1 cellular context compared by ENCODE assay signal in the genomic region with DNA sequence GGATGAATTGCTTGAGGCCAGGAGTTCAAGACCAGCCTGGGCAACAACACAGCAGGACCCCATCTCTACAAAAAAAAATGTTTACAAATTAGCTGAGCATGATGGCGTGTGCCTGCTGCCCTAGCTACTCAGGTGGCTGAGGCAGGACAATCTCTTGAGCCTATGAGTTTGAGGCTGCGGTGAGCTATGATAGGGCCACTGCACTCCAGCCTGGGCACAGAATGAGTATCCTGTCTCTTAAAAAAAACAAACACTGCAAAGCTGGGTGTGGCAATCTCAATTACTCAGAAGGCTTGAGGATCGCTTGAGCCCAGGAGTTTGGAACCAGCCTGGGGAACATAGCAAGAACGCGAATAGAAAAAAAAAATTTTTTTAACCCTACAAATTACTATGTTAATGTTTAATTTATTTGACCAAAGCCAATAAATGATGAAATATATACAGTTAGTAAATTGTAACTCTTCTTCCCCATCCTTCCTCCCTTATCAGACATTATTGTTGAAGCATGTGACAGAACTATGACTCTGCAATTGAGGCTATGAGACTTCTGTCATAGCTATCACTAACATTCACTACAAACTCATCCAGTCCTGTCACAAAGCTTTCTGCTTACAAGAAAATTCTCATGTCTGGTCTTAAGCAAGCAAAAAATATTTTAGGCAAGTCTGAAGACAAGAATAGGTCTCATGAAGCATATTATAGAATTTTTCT.
A peak's percentile ranks its signal among the peaks of the same experiment; 100 is the strongest.
TF ChIP-seq lines count a peak whose summit lies in the region.

No MANE protein-coding gene starts in this region.

TF ChIP-seq in K562, 482 proteins besides CTCF, POLR2A, EP300 and RAD21 (continues in another document):
- peak; percentile 34; the same call in 1 of the 2 replicates for TF ChIP-seq EP400 (IDR thresholded peaks at IDR 0.05)
- TF ChIP-seq STAT5B (CRISPR knock-in tag; IDR thresholded peaks at IDR 0.05): no peak
- 0 out of 2 replicates have a peak, but pooled peaks have one; percentile 34 for TF ChIP-seq CEBPB (tag; IDR thresholded peaks at IDR 0.05)
- peak; percentile 29; the same call in 1 of the 2 replicates for TF ChIP-seq JUND (IDR thresholded peaks at IDR 0.05; ENCODE audit: borderline replicate concordance, low read depth, low read length)
- TF ChIP-seq JUND (tag; IDR thresholded peaks at IDR 0.05; ENCODE audit: borderline replicate concordance, low read depth, low read length): no peak; the same call in 2 of the 3 replicates
- TF ChIP-seq, protein P1, sequence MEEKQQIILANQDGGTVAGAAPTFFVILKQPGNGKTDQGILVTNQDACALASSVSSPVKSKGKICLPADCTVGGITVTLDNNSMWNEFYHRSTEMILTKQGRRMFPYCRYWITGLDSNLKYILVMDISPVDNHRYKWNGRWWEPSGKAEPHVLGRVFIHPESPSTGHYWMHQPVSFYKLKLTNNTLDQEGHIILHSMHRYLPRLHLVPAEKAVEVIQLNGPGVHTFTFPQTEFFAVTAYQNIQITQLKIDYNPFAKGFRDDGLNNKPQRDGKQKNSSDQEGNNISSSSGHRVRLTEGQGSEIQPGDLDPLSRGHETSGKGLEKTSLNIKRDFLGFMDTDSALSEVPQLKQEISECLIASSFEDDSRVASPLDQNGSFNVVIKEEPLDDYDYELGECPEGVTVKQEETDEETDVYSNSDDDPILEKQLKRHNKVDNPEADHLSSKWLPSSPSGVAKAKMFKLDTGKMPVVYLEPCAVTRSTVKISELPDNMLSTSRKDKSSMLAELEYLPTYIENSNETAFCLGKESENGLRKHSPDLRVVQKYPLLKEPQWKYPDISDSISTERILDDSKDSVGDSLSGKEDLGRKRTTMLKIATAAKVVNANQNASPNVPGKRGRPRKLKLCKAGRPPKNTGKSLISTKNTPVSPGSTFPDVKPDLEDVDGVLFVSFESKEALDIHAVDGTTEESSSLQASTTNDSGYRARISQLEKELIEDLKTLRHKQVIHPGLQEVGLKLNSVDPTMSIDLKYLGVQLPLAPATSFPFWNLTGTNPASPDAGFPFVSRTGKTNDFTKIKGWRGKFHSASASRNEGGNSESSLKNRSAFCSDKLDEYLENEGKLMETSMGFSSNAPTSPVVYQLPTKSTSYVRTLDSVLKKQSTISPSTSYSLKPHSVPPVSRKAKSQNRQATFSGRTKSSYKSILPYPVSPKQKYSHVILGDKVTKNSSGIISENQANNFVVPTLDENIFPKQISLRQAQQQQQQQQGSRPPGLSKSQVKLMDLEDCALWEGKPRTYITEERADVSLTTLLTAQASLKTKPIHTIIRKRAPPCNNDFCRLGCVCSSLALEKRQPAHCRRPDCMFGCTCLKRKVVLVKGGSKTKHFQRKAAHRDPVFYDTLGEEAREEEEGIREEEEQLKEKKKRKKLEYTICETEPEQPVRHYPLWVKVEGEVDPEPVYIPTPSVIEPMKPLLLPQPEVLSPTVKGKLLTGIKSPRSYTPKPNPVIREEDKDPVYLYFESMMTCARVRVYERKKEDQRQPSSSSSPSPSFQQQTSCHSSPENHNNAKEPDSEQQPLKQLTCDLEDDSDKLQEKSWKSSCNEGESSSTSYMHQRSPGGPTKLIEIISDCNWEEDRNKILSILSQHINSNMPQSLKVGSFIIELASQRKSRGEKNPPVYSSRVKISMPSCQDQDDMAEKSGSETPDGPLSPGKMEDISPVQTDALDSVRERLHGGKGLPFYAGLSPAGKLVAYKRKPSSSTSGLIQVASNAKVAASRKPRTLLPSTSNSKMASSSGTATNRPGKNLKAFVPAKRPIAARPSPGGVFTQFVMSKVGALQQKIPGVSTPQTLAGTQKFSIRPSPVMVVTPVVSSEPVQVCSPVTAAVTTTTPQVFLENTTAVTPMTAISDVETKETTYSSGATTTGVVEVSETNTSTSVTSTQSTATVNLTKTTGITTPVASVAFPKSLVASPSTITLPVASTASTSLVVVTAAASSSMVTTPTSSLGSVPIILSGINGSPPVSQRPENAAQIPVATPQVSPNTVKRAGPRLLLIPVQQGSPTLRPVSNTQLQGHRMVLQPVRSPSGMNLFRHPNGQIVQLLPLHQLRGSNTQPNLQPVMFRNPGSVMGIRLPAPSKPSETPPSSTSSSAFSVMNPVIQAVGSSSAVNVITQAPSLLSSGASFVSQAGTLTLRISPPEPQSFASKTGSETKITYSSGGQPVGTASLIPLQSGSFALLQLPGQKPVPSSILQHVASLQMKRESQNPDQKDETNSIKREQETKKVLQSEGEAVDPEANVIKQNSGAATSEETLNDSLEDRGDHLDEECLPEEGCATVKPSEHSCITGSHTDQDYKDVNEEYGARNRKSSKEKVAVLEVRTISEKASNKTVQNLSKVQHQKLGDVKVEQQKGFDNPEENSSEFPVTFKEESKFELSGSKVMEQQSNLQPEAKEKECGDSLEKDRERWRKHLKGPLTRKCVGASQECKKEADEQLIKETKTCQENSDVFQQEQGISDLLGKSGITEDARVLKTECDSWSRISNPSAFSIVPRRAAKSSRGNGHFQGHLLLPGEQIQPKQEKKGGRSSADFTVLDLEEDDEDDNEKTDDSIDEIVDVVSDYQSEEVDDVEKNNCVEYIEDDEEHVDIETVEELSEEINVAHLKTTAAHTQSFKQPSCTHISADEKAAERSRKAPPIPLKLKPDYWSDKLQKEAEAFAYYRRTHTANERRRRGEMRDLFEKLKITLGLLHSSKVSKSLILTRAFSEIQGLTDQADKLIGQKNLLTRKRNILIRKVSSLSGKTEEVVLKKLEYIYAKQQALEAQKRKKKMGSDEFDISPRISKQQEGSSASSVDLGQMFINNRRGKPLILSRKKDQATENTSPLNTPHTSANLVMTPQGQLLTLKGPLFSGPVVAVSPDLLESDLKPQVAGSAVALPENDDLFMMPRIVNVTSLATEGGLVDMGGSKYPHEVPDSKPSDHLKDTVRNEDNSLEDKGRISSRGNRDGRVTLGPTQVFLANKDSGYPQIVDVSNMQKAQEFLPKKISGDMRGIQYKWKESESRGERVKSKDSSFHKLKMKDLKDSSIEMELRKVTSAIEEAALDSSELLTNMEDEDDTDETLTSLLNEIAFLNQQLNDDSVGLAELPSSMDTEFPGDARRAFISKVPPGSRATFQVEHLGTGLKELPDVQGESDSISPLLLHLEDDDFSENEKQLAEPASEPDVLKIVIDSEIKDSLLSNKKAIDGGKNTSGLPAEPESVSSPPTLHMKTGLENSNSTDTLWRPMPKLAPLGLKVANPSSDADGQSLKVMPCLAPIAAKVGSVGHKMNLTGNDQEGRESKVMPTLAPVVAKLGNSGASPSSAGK (IDR thresholded peaks at IDR 0.05): peak; percentile 26; the same call in 1 of the 2 replicates
- TF ChIP-seq FOXJ2 (tag; IDR thresholded peaks at IDR 0.05): 0 out of 2 replicates have a peak, but pooled peaks have one; percentile 14
- TF ChIP-seq ZNF431 (CRISPR knock-in tag; IDR thresholded peaks at IDR 0.05): no peak
- TF ChIP-seq KLF13 (tag; IDR thresholded peaks at IDR 0.05; ENCODE audit: borderline replicate concordance, low read depth): no peak
- TF ChIP-seq SLC30A9 (CRISPR knock-in tag; IDR thresholded peaks at IDR 0.05): no peak
- TF ChIP-seq ARHGAP35 (IDR thresholded peaks at IDR 0.05; ENCODE audit: partially characterized antibody): no peak
- no peak for TF ChIP-seq HDAC3 (IDR thresholded peaks at IDR 0.05; ENCODE audit: borderline replicate concordance, partially characterized antibody)
- peak; percentile 65 for TF ChIP-seq DPF2 (IDR thresholded peaks at IDR 0.05)
- TF ChIP-seq ZNF384 (IDR thresholded peaks at IDR 0.05; ENCODE audit: low read depth, low read length): 0 out of 2 replicates have a peak, but pooled peaks have one; percentile 8
- no peak for TF ChIP-seq PRMT5 (CRISPR knock-in tag; IDR thresholded peaks at IDR 0.05)
- TF ChIP-seq MYNN (IDR thresholded peaks at IDR 0.05): no peak
- no peak for TF ChIP-seq MYNN (CRISPR knock-in tag; IDR thresholded peaks at IDR 0.05)
- peak; percentile 66 for TF ChIP-seq MAFG (tag; conservative IDR thresholded peaks at IDR 0.05)
- TF ChIP-seq C11orf30 (IDR thresholded peaks at IDR 0.05; ENCODE audit: low read depth): peak; percentile 77
- TF ChIP-seq MAFF (IDR thresholded peaks at IDR 0.05; ENCODE audit: low read length): peak; percentile 61
- 0 out of 2 replicates have a peak, but pooled peaks have one; percentile 21 for TF ChIP-seq SMARCA4 (IDR thresholded peaks at IDR 0.05)
- 0 out of 2 replicates have a peak, but pooled peaks have one; percentile 31 for TF ChIP-seq TOE1 (IDR thresholded peaks at IDR 0.05; ENCODE audit: borderline replicate concordance)
- TF ChIP-seq TOE1 (CRISPR knock-in tag; IDR thresholded peaks at IDR 0.05; ENCODE audit: borderline replicate concordance, low read depth): no peak
- TF ChIP-seq, protein P2, sequence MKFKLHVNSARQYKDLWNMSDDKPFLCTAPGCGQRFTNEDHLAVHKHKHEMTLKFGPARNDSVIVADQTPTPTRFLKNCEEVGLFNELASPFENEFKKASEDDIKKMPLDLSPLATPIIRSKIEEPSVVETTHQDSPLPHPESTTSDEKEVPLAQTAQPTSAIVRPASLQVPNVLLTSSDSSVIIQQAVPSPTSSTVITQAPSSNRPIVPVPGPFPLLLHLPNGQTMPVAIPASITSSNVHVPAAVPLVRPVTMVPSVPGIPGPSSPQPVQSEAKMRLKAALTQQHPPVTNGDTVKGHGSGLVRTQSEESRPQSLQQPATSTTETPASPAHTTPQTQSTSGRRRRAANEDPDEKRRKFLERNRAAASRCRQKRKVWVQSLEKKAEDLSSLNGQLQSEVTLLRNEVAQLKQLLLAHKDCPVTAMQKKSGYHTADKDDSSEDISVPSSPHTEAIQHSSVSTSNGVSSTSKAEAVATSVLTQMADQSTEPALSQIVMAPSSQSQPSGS (CRISPR knock-in tag; IDR thresholded peaks at IDR 0.05): no peak
- TF ChIP-seq GABPB1 (CRISPR knock-in tag; IDR thresholded peaks at IDR 0.05): no peak
- TF ChIP-seq, protein P3, sequence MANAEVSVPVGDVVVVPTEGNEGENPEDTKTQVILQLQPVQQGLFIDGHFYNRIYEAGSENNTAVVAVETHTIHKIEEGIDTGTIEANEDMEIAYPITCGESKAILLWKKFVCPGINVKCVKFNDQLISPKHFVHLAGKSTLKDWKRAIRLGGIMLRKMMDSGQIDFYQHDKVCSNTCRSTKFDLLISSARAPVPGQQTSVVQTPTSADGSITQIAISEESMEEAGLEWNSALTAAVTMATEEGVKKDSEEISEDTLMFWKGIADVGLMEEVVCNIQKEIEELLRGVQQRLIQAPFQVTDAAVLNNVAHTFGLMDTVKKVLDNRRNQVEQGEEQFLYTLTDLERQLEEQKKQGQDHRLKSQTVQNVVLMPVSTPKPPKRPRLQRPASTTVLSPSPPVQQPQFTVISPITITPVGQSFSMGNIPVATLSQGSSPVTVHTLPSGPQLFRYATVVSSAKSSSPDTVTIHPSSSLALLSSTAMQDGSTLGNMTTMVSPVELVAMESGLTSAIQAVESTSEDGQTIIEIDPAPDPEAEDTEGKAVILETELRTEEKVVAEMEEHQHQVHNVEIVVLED (CRISPR knock-in tag; IDR thresholded peaks at IDR 0.05): no peak
- TF ChIP-seq MAFK (IDR thresholded peaks at IDR 0.05; ENCODE audit: low read length): peak; percentile 65
- TF ChIP-seq NFE2 (IDR thresholded peaks at IDR 0.05; ENCODE audit: low read depth): peak; percentile 88
- TF ChIP-seq, protein P4, sequence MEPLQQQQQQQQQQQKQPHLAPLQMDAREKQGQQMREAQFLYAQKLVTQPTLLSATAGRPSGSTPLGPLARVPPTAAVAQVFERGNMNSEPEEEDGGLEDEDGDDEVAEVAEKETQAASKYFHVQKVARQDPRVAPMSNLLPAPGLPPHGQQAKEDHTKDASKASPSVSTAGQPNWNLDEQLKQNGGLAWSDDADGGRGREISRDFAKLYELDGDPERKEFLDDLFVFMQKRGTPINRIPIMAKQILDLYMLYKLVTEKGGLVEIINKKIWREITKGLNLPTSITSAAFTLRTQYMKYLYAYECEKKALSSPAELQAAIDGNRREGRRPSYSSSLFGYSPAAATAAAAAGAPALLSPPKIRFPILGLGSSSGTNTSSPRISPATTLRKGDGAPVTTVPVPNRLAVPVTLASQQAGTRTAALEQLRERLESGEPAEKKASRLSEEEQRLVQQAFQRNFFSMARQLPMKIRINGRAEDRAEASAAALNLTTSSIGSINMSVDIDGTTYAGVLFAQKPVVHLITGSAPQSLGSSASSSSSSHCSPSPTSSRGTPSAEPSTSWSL (CRISPR knock-in tag; IDR thresholded peaks at IDR 0.05; ENCODE audit: borderline replicate concordance): no peak
- no peak for TF ChIP-seq TCF3 (CRISPR knock-in tag; IDR thresholded peaks at IDR 0.05)
- peak; percentile 38; the same call in 1 of the 2 replicates for TF ChIP-seq ARID1B (IDR thresholded peaks at IDR 0.05)
- TF ChIP-seq, protein P5, sequence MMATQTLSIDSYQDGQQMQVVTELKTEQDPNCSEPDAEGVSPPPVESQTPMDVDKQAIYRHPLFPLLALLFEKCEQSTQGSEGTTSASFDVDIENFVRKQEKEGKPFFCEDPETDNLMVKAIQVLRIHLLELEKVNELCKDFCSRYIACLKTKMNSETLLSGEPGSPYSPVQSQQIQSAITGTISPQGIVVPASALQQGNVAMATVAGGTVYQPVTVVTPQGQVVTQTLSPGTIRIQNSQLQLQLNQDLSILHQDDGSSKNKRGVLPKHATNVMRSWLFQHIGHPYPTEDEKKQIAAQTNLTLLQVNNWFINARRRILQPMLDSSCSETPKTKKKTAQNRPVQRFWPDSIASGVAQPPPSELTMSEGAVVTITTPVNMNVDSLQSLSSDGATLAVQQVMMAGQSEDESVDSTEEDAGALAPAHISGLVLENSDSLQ (IDR thresholded peaks at IDR 0.05): peak; percentile 50
- TF ChIP-seq, protein P6, sequence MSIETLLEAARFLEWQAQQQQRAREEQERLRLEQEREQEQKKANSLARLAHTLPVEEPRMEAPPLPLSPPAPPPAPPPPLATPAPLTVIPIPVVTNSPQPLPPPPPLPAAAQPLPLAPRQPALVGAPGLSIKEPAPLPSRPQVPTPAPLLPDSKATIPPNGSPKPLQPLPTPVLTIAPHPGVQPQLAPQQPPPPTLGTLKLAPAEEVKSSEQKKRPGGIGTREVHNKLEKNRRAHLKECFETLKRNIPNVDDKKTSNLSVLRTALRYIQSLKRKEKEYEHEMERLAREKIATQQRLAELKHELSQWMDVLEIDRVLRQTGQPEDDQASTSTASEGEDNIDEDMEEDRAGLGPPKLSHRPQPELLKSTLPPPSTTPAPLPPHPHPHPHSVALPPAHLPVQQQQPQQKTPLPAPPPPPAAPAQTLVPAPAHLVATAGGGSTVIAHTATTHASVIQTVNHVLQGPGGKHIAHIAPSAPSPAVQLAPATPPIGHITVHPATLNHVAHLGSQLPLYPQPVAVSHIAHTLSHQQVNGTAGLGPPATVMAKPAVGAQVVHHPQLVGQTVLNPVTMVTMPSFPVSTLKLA (conservative IDR thresholded peaks at IDR 0.05): peak in 1 of 2 experiments; percentile 38; a peak in 1 of 4 replicates
